ENCODE assay signal across 8 cellular contexts in the genomic region with DNA sequence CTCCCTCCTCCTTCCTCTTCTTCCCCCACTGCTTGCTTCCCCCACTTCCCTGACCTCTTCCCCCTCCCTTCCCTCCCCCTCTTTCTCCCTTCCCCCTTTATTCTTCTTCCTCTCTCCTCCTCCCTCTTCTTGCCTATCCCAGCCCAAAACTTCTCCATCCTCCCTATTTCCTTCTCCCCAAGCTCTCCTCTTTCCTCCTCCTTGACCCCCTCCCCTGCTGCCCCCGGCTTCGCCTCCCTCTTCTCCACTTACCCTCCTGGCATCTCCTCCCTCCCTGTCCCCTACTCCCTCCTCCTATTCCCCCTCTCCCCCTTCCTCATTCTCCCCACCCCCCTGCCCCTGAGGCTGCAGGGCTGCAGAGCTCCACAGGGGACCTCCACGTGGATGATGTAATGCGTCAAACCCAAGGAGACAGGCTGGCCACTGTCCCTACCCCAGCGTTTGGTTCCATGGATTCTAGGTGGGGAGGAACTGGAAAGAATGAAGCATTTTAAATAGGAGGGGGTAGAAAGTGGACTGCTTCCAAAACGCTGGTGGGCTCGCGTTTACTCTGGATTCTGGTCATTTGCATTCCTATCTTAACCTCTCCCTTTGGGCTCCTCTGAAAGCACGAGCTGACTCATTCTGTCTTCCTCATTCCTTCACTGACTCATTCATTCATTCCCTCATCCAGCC.
DNase-seq lines count a peak whose midpoint lies in the region; TF ChIP-seq lines count a peak whose summit lies in the region.

No MANE protein-coding gene starts in this region.

- no peaks in the 10 kb centered on the region for H4K20me1 ChIP-seq in OCI-LY1 (ENCODE audit: insufficient read depth, low read length)

- H3K9me3 ChIP-seq in OCI-LY1 (ENCODE audit: low read length) (no peaks in the 10 kb centered on the region), mucosa of stomach (ENCODE audit: control insufficient read depth, low read length) (no peaks in the 10 kb centered on the region)

- no peak overlapping the region for H2AFZ ChIP-seq in OCI-LY1 (ENCODE audit: low read length)

- no peaks in the 10 kb centered on the region for H3K9me2 ChIP-seq in OCI-LY1 (ENCODE audit: low read depth, low read length)

- H3K27me3 ChIP-seq in OCI-LY1 (ENCODE audit: insufficient read depth, low read length) (no peaks in the 10 kb centered on the region), mucosa of stomach (ENCODE audit: control insufficient read depth, insufficient read depth, low read length) (no peaks in the 10 kb centered on the region)

- H3K4me3 ChIP-seq in OCI-LY1 (ENCODE audit: low read depth, low read length, poor library complexity, severe bottlenecking), result no peak overlapping the region
- H3K4me3 ChIP-seq in coronary artery, result peak overlapping the region; percentile 88
- peak overlapping the region; percentile 10 for H3K4me3 ChIP-seq in mucosa of stomach (ENCODE audit: low read length)

- peak overlapping the region; percentile 20; the same call in 1 of the 2 replicates for H3K4me2 ChIP-seq in OCI-LY1 (ENCODE audit: low read length)

- H3F3A ChIP-seq in OCI-LY1 (ENCODE audit: insufficient read depth, low read length), result no peaks in the 10 kb centered on the region

- peaks cover 38% of the 10 kb centered on the region for H3K79me2 ChIP-seq in OCI-LY1 (ENCODE audit: insufficient read depth, low read length)

- TF ChIP-seq CTCF in OCI-LY1 (IDR thresholded peaks at IDR 0.05; ENCODE audit: low read length), result no peak
- TF ChIP-seq CTCF in coronary artery (IDR thresholded peaks at IDR 0.05), result no peak

- H3K9ac ChIP-seq in OCI-LY1 (ENCODE audit: low read length) (no peak overlapping the region), mucosa of stomach (ENCODE audit: low read length) (peak overlapping the region; percentile 50)

- H3K27ac ChIP-seq in OCI-LY1 (ENCODE audit: low read depth, low read length, poor library complexity, severe bottlenecking), result no peak overlapping the region
- H3K27ac ChIP-seq in coronary artery, result peak overlapping the region; percentile 56 to 88

- DNase-seq in NCI-H510A (lab: John Stamatoyannopoulos, UW) (peak; percentile 69), NCI-H510A treated with DMSO at 0.1 percent for 48 hours (lab: John Stamatoyannopoulos, UW) (no peak), coronary artery (ENCODE audit: low spot score) (peak; percentile 78), NCI-H524 (lab: John Stamatoyannopoulos, UW) (no peak)
- DNase-seq in stimulated activated CD4-positive, alpha-beta T cell treated with anti-CD3 and anti-CD28 coated beads, Interleukin-2, amount 100 ng/mL, for 24 hours, result no peak
- DNase-seq in activated effector memory CD4-positive, alpha-beta T cell treated with Interleukin-2 at 50 U/mL for 16 hours, result no peak

- H3K4me1 ChIP-seq in OCI-LY1 (ENCODE audit: insufficient read depth, low read length, severe bottlenecking) (peaks cover 49% of the 10 kb centered on the region), mucosa of stomach (ENCODE audit: control insufficient read depth, insufficient read depth, low read length) (peaks cover 37% of the 10 kb centered on the region)

- H3K36me3 ChIP-seq in OCI-LY1 (ENCODE audit: insufficient read depth, low read length) (peaks cover 38% of the 10 kb centered on the region), mucosa of stomach (ENCODE audit: control insufficient read depth, insufficient read depth, low read length) (peaks cover 3% of the 10 kb centered on the region)

Comparison
In these comparisons a context has a peak if more than half of its experiments do, and no peak if none do; other contexts are left out.
1. DNase-seq: peak in NCI-H510A (single experiment) and coronary artery (single experiment); none in NCI-H510A treated with DMSO at 0.1 percent for 48 hours (single experiment), stimulated activated CD4-positive, alpha-beta T cell treated with anti-CD3 and anti-CD28 coated beads, Interleukin-2, amount 100 ng/mL, for 24 hours (0 of 2), activated effector memory CD4-positive, alpha-beta T cell treated with Interleukin-2 at 50 U/mL for 16 hours (single experiment) and NCI-H524 (0 of 2).